Comparison of ENCODE assay signal across 9 cellular contexts in the genomic region with DNA sequence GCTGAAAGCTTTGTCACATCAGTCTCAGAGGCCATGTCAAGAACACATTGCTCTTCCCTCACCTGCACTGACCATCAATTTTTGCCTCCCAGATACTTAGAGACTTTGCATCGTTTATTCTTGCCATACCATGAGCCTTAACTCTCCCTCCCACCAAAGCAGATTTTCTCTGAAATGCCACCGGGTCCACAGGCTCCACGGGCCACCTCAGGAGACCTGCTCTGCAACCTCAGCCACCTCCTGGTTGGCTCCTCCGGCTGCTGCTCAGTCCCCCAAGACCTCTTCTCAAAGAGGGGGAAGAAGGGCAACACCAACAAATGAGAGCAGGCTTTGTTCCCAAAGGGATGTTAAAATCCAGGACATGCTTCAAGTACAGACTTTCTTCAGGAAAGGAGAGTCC.
"Had no signal": no experiment of that assay in that cellular context is flagged by ENCODE, and none has a peak within 500 bp of the region (broad histone marks: within the 10 kb centered on the region; RNA-seq: fewer than 3 reads in every experiment).

No MANE protein-coding gene starts in this region.

- ATAC-seq: GM23338, HCT116 had no signal

- H3K4me3 ChIP-seq: GM23248, GM23338, HAP-1 had no signal

- H3K9me3 Mint-ChIP-seq: GM23338, H9, HFFc6 had no signal

- H3K4me3 Mint-ChIP-seq: GM23338, H9, HFFc6 had no signal

- H3K36me3 ChIP-seq: HAP-1 had no signal

- DNase-seq: GM23248, GOT3, H7, H9, HCEC 1CT, HFFc6 had no signal

- H3K9me3 ChIP-seq: HAP-1 had no signal

- H3K27ac ChIP-seq: GM23248 had no signal

- H3K4me1 ChIP-seq: HAP-1 had no signal

- H3K27ac Mint-ChIP-seq: GM23338, H9, HFFc6 had no signal
